ENCODE assay signal across 29 cellular contexts in the genomic region with DNA sequence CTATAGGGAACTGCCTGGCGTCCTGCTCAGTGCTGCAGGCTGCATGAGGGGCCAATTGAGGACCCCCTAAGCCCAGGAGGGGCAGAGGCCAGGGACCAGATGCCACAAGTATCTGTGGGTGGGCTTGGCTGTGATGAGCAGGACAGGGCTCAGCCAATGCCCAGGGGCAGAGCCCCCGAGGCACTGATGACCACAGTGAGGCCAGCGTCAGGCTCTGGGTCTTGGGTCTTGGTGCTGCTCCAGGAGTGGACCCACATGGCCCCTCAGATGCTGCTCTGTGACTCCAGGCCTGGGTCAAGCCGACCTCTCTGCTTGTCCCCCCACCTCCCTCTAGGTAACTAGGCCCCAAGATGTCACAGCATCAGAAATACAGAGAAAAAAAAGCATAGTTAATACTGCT.
"Had no signal": no experiment of that assay in that cellular context is flagged by ENCODE, and none has a peak within 500 bp of the region (broad histone marks: within the 10 kb centered on the region; RNA-seq: fewer than 3 reads in every experiment).

No MANE protein-coding gene starts in this region.

- H3K36me3 ChIP-seq: adrenal gland, brain microvascular endothelial cell, breast epithelium had no signal

- H3K9me3 ChIP-seq: adrenal gland, body of pancreas, breast epithelium had no signal

- H3K4me3 ChIP-seq: adrenal gland, body of pancreas, breast epithelium had no signal

- H3K27ac ChIP-seq: adrenal gland, body of pancreas, brain microvascular endothelial cell, breast epithelium, VCaP had no signal

- DNase-seq: activated B cell treated with CpG ODN at 0.5 μM for 24 hours; activated CD4-positive, alpha-beta memory T cell treated with anti-CD3 and anti-CD28 coated beads for 36 hours; activated CD4-positive, alpha-beta T cell treated with anti-CD3 and anti-CD28 coated beads for 4 hours; activated CD4-positive, alpha-beta T cell treated with anti-CD3 and anti-CD28 coated beads, Interleukin-2, amount 10 ng/mL, durations not matched to agents 24 days and 14 days; activated CD4-positive, alpha-beta T cell treated with anti-CD3 and anti-CD28 coated beads, Interleukin-2, amount 50 U/mL, for 1 hour; activated CD4-positive, alpha-beta T cell treated with anti-CD3 and anti-CD28 coated beads, Interleukin-2, amount 50 U/mL, for 4 hours; activated CD4-positive, CD25-positive, alpha-beta regulatory T cell treated with anti-CD3 and anti-CD28 coated beads, Interleukin-2, amount 50 U/mL, for 72 hours; activated CD8-positive, alpha-beta memory T cell treated with anti-CD3 and anti-CD28 coated beads, Interleukin-2, amount 50 U/mL, for 4 hours; activated CD8-positive, alpha-beta T cell treated with anti-CD3 and anti-CD28 coated beads for 36 hours; activated effector memory CD4-positive, alpha-beta T cell treated with anti-CD3 and anti-CD28 coated beads, Interleukin-2, amount 50 U/mL, for 16 hours; activated gamma-delta T cell treated with Interleukin-2 at 50 U/mL for 16 hours; activated naive CD4-positive, alpha-beta T cell; activated naive CD4-positive, alpha-beta T cell treated with anti-CD3 and anti-CD28 coated beads for 36 hours; activated naive CD4-positive, alpha-beta T cell treated with anti-CD3 and anti-CD28 coated beads, Interleukin-2, amount 50 U/mL, for 16 hours; activated naive CD8-positive, alpha-beta T cell treated with anti-CD3 and anti-CD28 coated beads for 36 hours; activated T-cell treated with anti-CD3 and anti-CD28 coated beads for 4 hours; activated T-cell treated with anti-CD3 and anti-CD28 coated beads, Interleukin-2, amount 50 U/mL, for 1 hour; activated T-cell treated with anti-CD3 and anti-CD28 coated beads, Interleukin-2, amount 50 U/mL, for 4 hours; activated T-cell treated with anti-CD3 and anti-CD28 coated beads, Interleukin-2, amount 50 U/mL, for 72 hours; adrenal gland; amniotic stem cell; aorta; brain microvascular endothelial cell; central memory CD4-positive, alpha-beta T cell; T-helper 17 cell; T-helper 9 cell had no signal

- H3K4me1 ChIP-seq: adrenal gland, breast epithelium had no signal

- H3K27me3 ChIP-seq: adrenal gland, body of pancreas, brain microvascular endothelial cell, breast epithelium had no signal
